25 cellular contexts compared by ENCODE assay signal in genomic region chr21:44695641-44696040, GRCh38. TPM values are rescaled to one million over a fixed set of nuclear protein-coding genes. Genes with fewer than 3 reads are reported as not detected.
DNase-seq lines count a peak whose midpoint lies in the region; ATAC-seq, FAIRE-seq and TF ChIP-seq lines count a peak whose summit lies in the region.
"Had no signal": no experiment of that assay in that cellular context is flagged by ENCODE, and none has a peak within 500 bp of the region (broad histone marks: within the 10 kb centered on the region; RNA-seq: fewer than 3 reads in every experiment).

No MANE protein-coding gene starts in this region.

- H3K18ac ChIP-seq in H9 (ENCODE audit: insufficient read length, low read depth, low read length), result no peak overlapping the region
- no peak overlapping the region for H3K18ac ChIP-seq in H1 (ENCODE audit: extremely low read depth, low read length)

- no peak overlapping the region for H3K4me3 ChIP-seq in H1 (ENCODE audit: extremely low read depth in 1 of 4, insufficient read depth in 2 of 4, low read depth in 3 of 4, low read length in 4 of 4)
- H3K4me3 ChIP-seq: BLaER1 treated with 17β-estradiol and CSF1 and Interleukin-3, amounts not matched to agents 10 nM and 100 nM; MG63; Peyer's patch had no signal

- H3K27ac Mint-ChIP-seq in H9, result 0 out of 7 replicates have a peak overlapping the region, but pooled peaks of 1 of the 3 experiments have one; percentile 18
- H3K27ac Mint-ChIP-seq: CD4-positive, alpha-beta T cell had no signal

- H3K27me3 ChIP-seq in H9 (ENCODE audit: insufficient read depth, low read length), result no peaks in the 10 kb centered on the region; the same call in 1 of the 2 replicates
- H3K27me3 ChIP-seq in H1 (replicated peaks in 1 of 4; ENCODE audit: control insufficient read depth in 3 of 4, extremely low read depth in 1 of 4, insufficient read depth in 3 of 4, low read length in 3 of 4), result no peaks in the 10 kb centered on the region
- H3K27me3 ChIP-seq: MG63, Peyer's patch had no signal

- no peak for TF ChIP-seq RAD21 in H1 (IDR thresholded peaks at IDR 0.05 in 1 of 2, conservative IDR thresholded peaks at IDR 0.05 in 1 of 2; ENCODE audit: low read depth in 2 of 2, low read length in 2 of 2)

- TF ChIP-seq POLR2A in H1 (IDR thresholded peaks at IDR 0.05; ENCODE audit: control extremely low read depth in 1 of 2, low read depth in 2 of 2, low read length in 2 of 2), result no peak

- H4K20me1 ChIP-seq in H9 (ENCODE audit: control insufficient read depth, insufficient read depth, insufficient read length), result no peaks in the 10 kb centered on the region
- H4K20me1 ChIP-seq in H1 (replicated peaks in 1 of 2; ENCODE audit: control insufficient read depth in 1 of 2, insufficient read depth in 2 of 2, low read length in 2 of 2), result no peaks in the 10 kb centered on the region

- H3K23ac ChIP-seq in H9 (ENCODE audit: insufficient read length, low read depth, low read length) (no peak overlapping the region), H1 (ENCODE audit: insufficient read length) (no peak overlapping the region)

- H3K23me2 ChIP-seq in H9 (ENCODE audit: insufficient read length, low read depth, low read length, poor library complexity, severe bottlenecking), result no peaks in the 10 kb centered on the region
- H3K23me2 ChIP-seq in H1 (ENCODE audit: low read depth, low read length), result no peaks in the 10 kb centered on the region

- no peak for FAIRE-seq in H1 (lab: Jason Lieb, UNC)
- FAIRE-seq: A204.1, G401.6 had no signal

- peaks cover 52 to 53% of the 10 kb centered on the region in 2 experiments for H3K4me1 Mint-ChIP-seq in H9

- no peak overlapping the region for H2BK5ac ChIP-seq in H9 (ENCODE audit: insufficient read length, low read length)
- H2BK5ac ChIP-seq in H1 (ENCODE audit: low read depth, low read length), result no peak overlapping the region; the same call in 1 of the 2 replicates

- H3K4ac ChIP-seq in H9 (ENCODE audit: low read depth, low read length) (no peak overlapping the region), H1 (replicated peaks; ENCODE audit: insufficient read length, low read depth, low read length) (peak overlapping the region; percentile 72)

- H3K9me3 ChIP-seq in H9 (ENCODE audit: control insufficient read depth, low read depth, low read length), result no peaks in the 10 kb centered on the region
- peaks cover 0 to 4% of the 10 kb centered on the region in 2 experiments; a peak in 1 of 4 replicates for H3K9me3 ChIP-seq in H1 (ENCODE audit: insufficient read depth in 2 of 2, low read depth in 1 of 2, low read length in 1 of 2)

- no peaks in the 10 kb centered on the region for H3K79me2 ChIP-seq in H9 (ENCODE audit: insufficient read depth, low read length)
- no peaks in the 10 kb centered on the region for H3K79me2 ChIP-seq in H1 (ENCODE audit: control insufficient read depth in 1 of 2, insufficient read depth in 2 of 2, low read length in 2 of 2)

- TF ChIP-seq CTCF in H9 (conservative IDR thresholded peaks at IDR 0.05), result no peak
- TF ChIP-seq CTCF in H1 (IDR thresholded peaks at IDR 0.05; ENCODE audit: control extremely low read depth in 1 of 3, insufficient read depth in 1 of 3, low read depth in 1 of 3, low read length in 3 of 3), result no peak

- H2BK120ac ChIP-seq in H9 (ENCODE audit: low read depth, low read length, poor library complexity, severe bottlenecking), result no peak overlapping the region
- H2BK120ac ChIP-seq in H1 (replicated peaks; ENCODE audit: low read depth, low read length), result peak overlapping the region; percentile 58

- H3K36me3 Mint-ChIP-seq in H9 (ENCODE audit: insufficient read depth in 1 of 3, low read depth in 3 of 3), result peaks cover 7 to 19% (median 7%) of the 10 kb centered on the region in 3 experiments; a peak in 6 of 7 replicates

- CTCF ChIA-PET in H1 (lab: Charles Lee; ENCODE audit: partially characterized antibody), result interaction anchor here (0.6 to 3.8 kb wide), 7 partner anchors 10 to 443 kb away, joined by 3 to 13 read pairs (median 3); no protein-coding TSS in a partner anchor

- DNase-seq in D341Med (ENCODE audit: low spot score) (peak; percentile 14), H9 (peak; percentile 16), H1 (ENCODE audit: low read depth in 1 of 2, low spot score in 2 of 2) (no peak), mucosa of gallbladder (ENCODE audit: low spot score) (peak; percentile 4), sciatic nerve (ENCODE audit: low spot score) (no peak)
- DNase-seq: AML-193; CD4-positive, alpha-beta T cell; DMS53; HCEC 1CT; IMR-90; KG1; MG63; NCI-H1105 treated with DMSO at 0.1 percent for 48 hours; NCI-H2029; NCI-H526 treated with DMSO at 0.1 percent for 48 hours; Peyer's patch; SHP77 treated with DMSO at 0.1 percent for 48 hours had no signal

- H3K27me3 Mint-ChIP-seq in H9 (ENCODE audit: low read depth), result peaks cover 5% of the 10 kb centered on the region; the same call in 1 of the 2 replicates

- no peak overlapping the region for H3T11ph ChIP-seq in H9 (ENCODE audit: low read length)

- H3K14ac ChIP-seq in H9 (ENCODE audit: insufficient read depth, low read length), result no peak overlapping the region
- no peak overlapping the region for H3K14ac ChIP-seq in H1 (ENCODE audit: insufficient read length)

- POLR2A ChIA-PET in H1 (lab: Charles Lee; ENCODE audit: partially characterized antibody), result interaction anchor here (1.4 to 2.2 kb wide), 3 partner anchors 12 to 178 kb away, joined by 4 read pairs; partner anchors contain the start of gene KRTAP10-4

- no peak for TF ChIP-seq EP300 in H1 (IDR thresholded peaks at IDR 0.05; ENCODE audit: borderline replicate concordance in 1 of 2, low read depth in 2 of 2, low read length in 2 of 2)

- no peak overlapping the region for H4K8ac ChIP-seq in H9 (replicated peaks; ENCODE audit: insufficient read length, low read depth, low read length)
- H4K8ac ChIP-seq in H1 (ENCODE audit: extremely low read depth, insufficient read depth, low read length), result no peak overlapping the region

- H2BK15ac ChIP-seq in H9 (ENCODE audit: low read depth, low read length) (no peak overlapping the region), H1 (ENCODE audit: low read length) (peak overlapping the region; percentile 53; the same call in 1 of the 2 replicates)

- H3K4me2 ChIP-seq in H9 (ENCODE audit: insufficient read depth, insufficient read length, low read length) (no peak overlapping the region), H1 (ENCODE audit: insufficient read depth in 1 of 2, low read depth in 2 of 2, low read length in 2 of 2) (no peak overlapping the region)
- H3K4me2 ChIP-seq: BLaER1 treated with 17β-estradiol and CSF1 and Interleukin-3, amounts not matched to agents 10 nM and 100 nM had no signal

- H4K5ac ChIP-seq in H9 (ENCODE audit: insufficient read length, low read depth, low read length) (no peak overlapping the region), H1 (ENCODE audit: insufficient read length, low read depth, low read length) (no peak overlapping the region)

- H2BK20ac ChIP-seq in H9 (ENCODE audit: low read depth, low read length, poor library complexity, severe bottlenecking) (no peak overlapping the region), H1 (ENCODE audit: low read length) (no peak overlapping the region)

- H2AK5ac ChIP-seq in H9 (ENCODE audit: insufficient read length, low read length), result no peak overlapping the region
- no peak overlapping the region for H2AK5ac ChIP-seq in H1 (ENCODE audit: low read depth, low read length)

- H3K4me1 ChIP-seq in H9 (ENCODE audit: insufficient read depth, low read length), result peaks cover 4% of the 10 kb centered on the region; the same call in 1 of the 2 replicates
- peaks cover 0 to 30% (median 16%) of the 10 kb centered on the region in 4 experiments; a peak in 6 of 7 replicates for H3K4me1 ChIP-seq in H1 (replicated peaks in 1 of 4; ENCODE audit: control insufficient read depth in 3 of 4, insufficient read depth in 4 of 4, low read length in 3 of 4)
- H3K4me1 ChIP-seq: Peyer's patch had no signal

- intact Hi-C loops in sciatic nerve (cut with DNase I), result no loop called here

- H3K56ac ChIP-seq in H9 (ENCODE audit: insufficient read length, low read depth, low read length) (no peak overlapping the region), H1 (replicated peaks; ENCODE audit: insufficient read length, low read depth, low read length) (no peak overlapping the region)

- H3K79me1 ChIP-seq in H9 (ENCODE audit: insufficient read depth, low read depth, low read length, poor library complexity, severe bottlenecking) (no peaks in the 10 kb centered on the region), H1 (ENCODE audit: low read depth, low read length) (peaks cover 3% of the 10 kb centered on the region; the same call in 1 of the 2 replicates)

- WGBS in H9 (ENCODE audit: extremely low coverage, insufficient read length, low lambda C conversion rate), result no CpG with 5 or more reads among the region's 8 CpGs
- WGBS in H1 (ENCODE audit: extremely low coverage in 1 of 2, insufficient coverage in 1 of 2, insufficient read length in 1 of 2, insufficient replicate concordance in 2 of 2, low coverage in 1 of 2, low lambda C conversion rate in 2 of 2, missing lambda C conversion rate in 1 of 2), 2 experiments, result 92% methylated on average over 8 of the region's 8 CpGs; no CpG with 5 or more reads in 1 of the 2 experiments

- H3K9me3 Mint-ChIP-seq in H9, result peaks cover 17 to 18% of the 10 kb centered on the region in 2 experiments

- H3K4me3 Mint-ChIP-seq in H9, result no peak overlapping the region
- H3K4me3 Mint-ChIP-seq: CD4-positive, alpha-beta T cell had no signal

- no peak overlapping the region for H2BK12ac ChIP-seq in H9 (ENCODE audit: insufficient read length, low read depth, low read length)
- no peak overlapping the region for H2BK12ac ChIP-seq in H1 (ENCODE audit: low read depth, low read length)

- ATAC-seq in GM18867 (IDR thresholded peaks at IDR 0.05; ENCODE audit: unreplicated experiment) (no peak), GM18498 (IDR thresholded peaks at IDR 0.05; ENCODE audit: unreplicated experiment) (no peak), HG02588 (IDR thresholded peaks at IDR 0.05; ENCODE audit: unreplicated experiment) (no peak), sciatic nerve (no peak)

- H3K27ac ChIP-seq in H9 (ENCODE audit: insufficient read length, low read depth, low read length), result no peak overlapping the region
- no peak overlapping the region for H3K27ac ChIP-seq in H1 (ENCODE audit: low read depth, low read length)
- H3K27ac ChIP-seq: BLaER1 treated with 17β-estradiol and CSF1 and Interleukin-3, amounts not matched to agents 10 nM and 100 nM; Peyer's patch had no signal

- H4K91ac ChIP-seq in H9 (ENCODE audit: insufficient read length, low read depth, low read length) (no peak overlapping the region), H1 (replicated peaks; ENCODE audit: insufficient read length, low read length) (no peak overlapping the region)

- H2AFZ ChIP-seq in H9 (ENCODE audit: low read length) (no peak overlapping the region), H1 (ENCODE audit: low read length) (no peak overlapping the region)

- H3K36me3 ChIP-seq in H1 (ENCODE audit: control insufficient read depth in 2 of 4, insufficient read depth in 4 of 4, low read length in 3 of 4), result no peaks in the 10 kb centered on the region
- H3K36me3 ChIP-seq: BLaER1 treated with 17β-estradiol and CSF1 and Interleukin-3, amounts not matched to agents 10 nM and 100 nM; MG63; Peyer's patch had no signal

- no peak overlapping the region for H3K9ac ChIP-seq in H9 (ENCODE audit: extremely low read depth, insufficient read length, low read length)
- H3K9ac ChIP-seq in H1 (replicated peaks in 1 of 4; ENCODE audit: extremely low read depth in 1 of 4, low read depth in 3 of 4, low read length in 3 of 4), result no peak overlapping the region
- H3K9ac ChIP-seq: BLaER1 treated with 17β-estradiol and CSF1 and Interleukin-3, amounts not matched to agents 10 nM and 100 nM had no signal

RNA-seq across cellular contexts. Expression of gene KRTAP10-12, which starts 1.3 kb away (rescaled TPM):
- not detected in 2 replicates for total RNA-seq in H9 (2021)
- not detected in 2 replicates for total RNA-seq in H1 (2021; fragmentation: NEBNext Ultra II Directional; extraction: Animal tissue kit (Norgen Biotek cat#: 25700))
- not detected in 2 replicates for polyA plus RNA-seq in H1 (2011; rRNA removed)
- polyA plus RNA-seq in H1 (2011; cell fraction: cytosol; rRNA removed), result not detected
- polyA plus RNA-seq in H1 (2011; cell fraction: nucleus; rRNA removed), result not detected
- polyA plus RNA-seq in H1 (2012, experiment 1 of 2), result 0.20 to 0.44 TPM in 2 of 4 replicates, not detected in the others
- polyA plus RNA-seq in H1 (2012, experiment 2 of 2), result not detected
- not detected for polyA plus RNA-seq in H1 (2013, experiment 1 of 2)
- not detected for polyA plus RNA-seq in H1 (2013, experiment 2 of 2)
- polyA minus RNA-seq in H1 (2011; rRNA and poly(A)+ RNA removed), result not detected in 2 replicates
- polyA minus RNA-seq in H1 (2011; cell fraction: cytosol; rRNA and poly(A)+ RNA removed), result not detected
- not detected for polyA minus RNA-seq in H1 (2011; cell fraction: nucleus; rRNA and poly(A)+ RNA removed)
- not detected for total RNA-seq in mucosa of gallbladder
- not detected for total RNA-seq in sciatic nerve
- total RNA-seq: CD4-positive, alpha-beta T cell; Daoy; IMR-90; NCI-H460; Peyer's patch had no signal
- polyA plus RNA-seq: IMR-90 had no signal

RNA-seq across cellular contexts. Expression of gene KRTAP12-1, which starts 13.7 kb away (rescaled TPM):
- total RNA-seq in H9 (2021) (not detected in 2 replicates), mucosa of gallbladder (not detected), sciatic nerve (not detected)
- total RNA-seq in H1 (2021; fragmentation: NEBNext Ultra II Directional; extraction: Animal tissue kit (Norgen Biotek cat#: 25700)), result 0.73 TPM in 1 of 2 replicates, not detected in the other
- polyA plus RNA-seq in H1 (2011; rRNA removed), result 0.17 and 0.50 TPM in 2 replicates
- polyA plus RNA-seq in H1 (2011; cell fraction: cytosol; rRNA removed), result not detected
- 0.76 TPM for polyA plus RNA-seq in H1 (2011; cell fraction: nucleus; rRNA removed)
- polyA plus RNA-seq in H1 (2012, experiment 1 of 2), result 0.49 TPM in 1 of 4 replicates, not detected in the others
- not detected for polyA plus RNA-seq in H1 (2012, experiment 2 of 2)
- 0.14 TPM for polyA plus RNA-seq in H1 (2013, experiment 1 of 2)
- not detected for polyA plus RNA-seq in H1 (2013, experiment 2 of 2)
- 2.6 and 2.8 TPM in 2 replicates for polyA minus RNA-seq in H1 (2011; rRNA and poly(A)+ RNA removed)
- polyA minus RNA-seq in H1 (2011; cell fraction: cytosol; rRNA and poly(A)+ RNA removed), result not detected
- 5.4 TPM for polyA minus RNA-seq in H1 (2011; cell fraction: nucleus; rRNA and poly(A)+ RNA removed)
- total RNA-seq: CD4-positive, alpha-beta T cell; Daoy; IMR-90; NCI-H460; Peyer's patch had no signal
- polyA plus RNA-seq: IMR-90 had no signal

RNA-seq across cellular contexts. Expression of gene TSPEAR, which starts 15.7 kb away (rescaled TPM):
- total RNA-seq in H9 (2021), result 1.2 and 1.3 TPM in 2 replicates
- total RNA-seq in H1 (2021; fragmentation: NEBNext Ultra II Directional; extraction: Animal tissue kit (Norgen Biotek cat#: 25700)), result 0.58 and 1.1 TPM in 2 replicates
- 0.89 and 1.5 TPM in 2 replicates for polyA plus RNA-seq in H1 (2011; rRNA removed)
- polyA plus RNA-seq in H1 (2011; cell fraction: cytosol; rRNA removed), result 1.3 TPM
- polyA plus RNA-seq in H1 (2011; cell fraction: nucleus; rRNA removed), result 5.0 TPM
- polyA plus RNA-seq in H1 (2012, experiment 1 of 2), result 1.3 to 2.9 TPM (median 2.1 TPM) in 4 replicates
- polyA plus RNA-seq in H1 (2012, experiment 2 of 2), result 0.75 TPM
- polyA plus RNA-seq in H1 (2013, experiment 1 of 2), result 0.14 TPM
- 0.11 TPM for polyA plus RNA-seq in H1 (2013, experiment 2 of 2)
- polyA minus RNA-seq in H1 (2011; rRNA and poly(A)+ RNA removed), result 1.4 and 2.0 TPM in 2 replicates
- polyA minus RNA-seq in H1 (2011; cell fraction: cytosol; rRNA and poly(A)+ RNA removed), result 1.2 TPM
- 3.9 TPM for polyA minus RNA-seq in H1 (2011; cell fraction: nucleus; rRNA and poly(A)+ RNA removed)
- 0.06 TPM for total RNA-seq in mucosa of gallbladder
- total RNA-seq in sciatic nerve, result not detected
- total RNA-seq: CD4-positive, alpha-beta T cell; Daoy; IMR-90 had no signal
- polyA plus RNA-seq: IMR-90 had no signal

RNA-seq across cellular contexts. Expression of gene KRTAP12-2, which starts 28.9 kb away (rescaled TPM):
- not detected in 2 replicates for total RNA-seq in H9 (2021)
- total RNA-seq in H1 (2021; fragmentation: NEBNext Ultra II Directional; extraction: Animal tissue kit (Norgen Biotek cat#: 25700)), result not detected in 2 replicates
- polyA plus RNA-seq in H1 (2011; rRNA removed), result 0.46 and 0.50 TPM in 2 replicates
- polyA plus RNA-seq in H1 (2011; cell fraction: cytosol; rRNA removed), result 0.13 TPM
- polyA plus RNA-seq in H1 (2011; cell fraction: nucleus; rRNA removed), result 1.3 TPM
- not detected in 4 replicates for polyA plus RNA-seq in H1 (2012, experiment 1 of 2)
- not detected for polyA plus RNA-seq in H1 (2012, experiment 2 of 2)
- polyA plus RNA-seq in H1 (2013, experiment 1 of 2), result not detected
- polyA plus RNA-seq in H1 (2013, experiment 2 of 2), result not detected
- 2.9 and 4.0 TPM in 2 replicates for polyA minus RNA-seq in H1 (2011; rRNA and poly(A)+ RNA removed)
- polyA minus RNA-seq in H1 (2011; cell fraction: cytosol; rRNA and poly(A)+ RNA removed), result 1.7 TPM
- 14.5 TPM for polyA minus RNA-seq in H1 (2011; cell fraction: nucleus; rRNA and poly(A)+ RNA removed)
- total RNA-seq in mucosa of gallbladder, result not detected
- total RNA-seq in sciatic nerve, result not detected
- total RNA-seq: CD4-positive, alpha-beta T cell; Daoy; IMR-90; NCI-H460; Peyer's patch had no signal
- polyA plus RNA-seq: IMR-90 had no signal

RNA-seq across cellular contexts. Expression of gene KRTAP12-3, which starts 37.9 kb away (rescaled TPM):
- not detected in 2 replicates for total RNA-seq in H9 (2021)
- total RNA-seq in H1 (2021; fragmentation: NEBNext Ultra II Directional; extraction: Animal tissue kit (Norgen Biotek cat#: 25700)), result not detected in 2 replicates
- not detected in 2 replicates for polyA plus RNA-seq in H1 (2011; rRNA removed)
- polyA plus RNA-seq in H1 (2011; cell fraction: cytosol; rRNA removed), result not detected
- not detected for polyA plus RNA-seq in H1 (2011; cell fraction: nucleus; rRNA removed)
- polyA plus RNA-seq in H1 (2012, experiment 1 of 2), result not detected in 4 replicates
- not detected for polyA plus RNA-seq in H1 (2012, experiment 2 of 2)
- not detected for polyA plus RNA-seq in H1 (2013, experiment 1 of 2)
- polyA plus RNA-seq in H1 (2013, experiment 2 of 2), result not detected
- polyA minus RNA-seq in H1 (2011; rRNA and poly(A)+ RNA removed), result not detected in 2 replicates
- not detected for polyA minus RNA-seq in H1 (2011; cell fraction: cytosol; rRNA and poly(A)+ RNA removed)
- not detected for polyA minus RNA-seq in H1 (2011; cell fraction: nucleus; rRNA and poly(A)+ RNA removed)
- not detected for total RNA-seq in mucosa of gallbladder
- not detected for total RNA-seq in sciatic nerve
- total RNA-seq: CD4-positive, alpha-beta T cell; Daoy; IMR-90; NCI-H460; Peyer's patch had no signal
- polyA plus RNA-seq: IMR-90 had no signal

Comparison
In these comparisons a context has a peak if more than half of its experiments do, and no peak if none do; other contexts are left out.
1. DNase-seq: peak in D341Med (single experiment), H9 (single experiment) and mucosa of gallbladder (single experiment); none in H1 (0 of 2) and sciatic nerve (single experiment).